Comparison of ENCODE assay signal across 19 cellular contexts in the genomic region with DNA sequence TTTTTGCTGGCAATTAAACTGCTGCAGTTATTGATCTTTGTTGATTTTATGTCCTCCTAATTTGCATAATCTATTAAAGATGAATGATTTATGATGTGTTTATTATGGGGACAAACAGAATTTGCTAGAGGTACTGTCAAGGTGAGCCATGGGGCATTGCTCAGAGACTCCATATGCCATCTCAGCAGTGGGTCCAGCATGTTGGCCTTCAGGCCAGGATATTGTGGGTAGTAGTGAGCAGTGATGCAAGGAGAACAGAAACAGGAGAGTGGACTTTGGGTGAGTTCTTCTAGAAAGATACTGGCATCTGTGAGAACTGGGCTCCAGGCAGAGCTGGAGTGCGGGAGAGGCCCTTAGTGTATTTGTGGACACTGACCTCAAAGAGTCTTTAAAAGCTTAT.
DNase-seq lines count a peak whose midpoint lies in the region; ATAC-seq, FAIRE-seq and TF ChIP-seq lines count a peak whose summit lies in the region.
"Had no signal": no experiment of that assay in that cellular context is flagged by ENCODE, and none has a peak within 500 bp of the region (broad histone marks: within the 10 kb centered on the region; RNA-seq: fewer than 3 reads in every experiment).

No MANE protein-coding gene starts in this region.

- DNase-seq in G401 (ENCODE audit: low spot score) (peak; percentile 76), Panc1 (ENCODE audit: low read depth, low spot score) (no peak), H1 (ENCODE audit: low read depth in 1 of 2, low spot score in 2 of 2) (no peak), posterior vena cava (ENCODE audit: low spot score) (peak; percentile 5), COLO829 (ENCODE audit: low spot score) (no peak), NCI-H345 (lab: John Stamatoyannopoulos, UW) (no peak)
- DNase-seq: 8988T; CD8-positive, alpha-beta T cell; COR-L47; DMS 273 treated with DMSO at 0.1 percent for 48 hours; DMS53; DND-41; EL; GOT3 had no signal

- no peak overlapping the region for H4K8ac ChIP-seq in H1 (ENCODE audit: extremely low read depth, insufficient read depth, low read length)

- H3K27me3 ChIP-seq in Panc1 (ENCODE audit: control insufficient read depth, insufficient read depth, low read length) (no peaks in the 10 kb centered on the region), H1 (replicated peaks in 1 of 4; ENCODE audit: control insufficient read depth in 3 of 4, extremely low read depth in 1 of 4, insufficient read depth in 3 of 4, low read length in 3 of 4) (peaks cover 0 to 2% (median 0%) of the 10 kb centered on the region in 4 experiments; a peak in 1 of 7 replicates)

- CTCF ChIA-PET in Panc1 (lab: Charles Lee): interaction anchor here (1.1 kb wide), 1 partner anchor 61 kb away, joined by 4 read pairs; no protein-coding TSS in a partner anchor
- CTCF ChIA-PET in H1 (lab: Charles Lee; ENCODE audit: partially characterized antibody): interaction anchor here (1.0 to 9.1 kb wide), 11 partner anchors 8 to 249 kb away, joined by 3 to 98 read pairs (median 6); no protein-coding TSS in a partner anchor

- in situ Hi-C loops in G401 (cut with HindIII; ENCODE audit: low sequenced_read_pairs): no loop called here
- in situ Hi-C loops in Panc1 (cut with HindIII; ENCODE audit: low pct_unique_long_range_greater_than_20kb, low sequenced_read_pairs): no loop called here

- intact Hi-C loops in Panc1 (cut with micrococcal nuclease; ENCODE audit: unreplicated experiment): no loop called here
- intact Hi-C loops in posterior vena cava (cut with DNase I): no loop called here

- no peak for TF ChIP-seq POLR2A in H1 (IDR thresholded peaks at IDR 0.05; ENCODE audit: control extremely low read depth in 1 of 2, low read depth in 2 of 2, low read length in 2 of 2)

- POLR2A ChIA-PET in Panc1 (lab: Charles Lee) (interaction anchor here (0.5 kb wide), 1 partner anchor 240 kb away, joined by 10 read pairs; no protein-coding TSS in a partner anchor), H1 (lab: Charles Lee; ENCODE audit: partially characterized antibody) (interaction anchor here (1.2 to 1.6 kb wide), 2 partner anchors 25 to 265 kb away, joined by 3 to 5 read pairs; no protein-coding TSS in a partner anchor)

- no peak overlapping the region for H2BK12ac ChIP-seq in H1 (ENCODE audit: low read depth, low read length)

- H3K79me2 ChIP-seq in H1 (ENCODE audit: control insufficient read depth in 1 of 2, insufficient read depth in 2 of 2, low read length in 2 of 2): no peaks in the 10 kb centered on the region

- no peak overlapping the region for H3K23ac ChIP-seq in H1 (ENCODE audit: insufficient read length)

- H2BK15ac ChIP-seq in H1 (ENCODE audit: low read length): no peak overlapping the region

- BruUV-seq in Panc1 (replicated peaks; lab: Mats Ljungman, UMichigan): TSS peak; percentile 60

- no peak overlapping the region for H4K5ac ChIP-seq in H1 (ENCODE audit: insufficient read length, low read depth, low read length)

- H2BK5ac ChIP-seq in H1 (ENCODE audit: low read depth, low read length): no peak overlapping the region

- no peak for TF ChIP-seq RAD21 in H1 (IDR thresholded peaks at IDR 0.05 in 1 of 2, conservative IDR thresholded peaks at IDR 0.05 in 1 of 2; ENCODE audit: low read depth in 2 of 2, low read length in 2 of 2)

- H3K36me3 ChIP-seq in Panc1 (ENCODE audit: control insufficient read depth, insufficient read depth, low read length): no peaks in the 10 kb centered on the region
- H3K36me3 ChIP-seq in H1 (ENCODE audit: control insufficient read depth in 2 of 4, insufficient read depth in 4 of 4, low read length in 3 of 4): no peaks in the 10 kb centered on the region
- H3K36me3 ChIP-seq: BLaER1 treated with 17β-estradiol and CSF1 and Interleukin-3, amounts not matched to agents 10 nM and 100 nM; HAP-1 had no signal

- 95% methylated on average over 1 of the region's 1 CpG; no CpG with 5 or more reads in 1 of the 2 experiments for WGBS in H1 (ENCODE audit: extremely low coverage in 1 of 2, insufficient coverage in 1 of 2, insufficient read length in 1 of 2, insufficient replicate concordance in 2 of 2, low coverage in 1 of 2, low lambda C conversion rate in 2 of 2, missing lambda C conversion rate in 1 of 2), 2 experiments

- TF ChIP-seq EP300 in H1 (IDR thresholded peaks at IDR 0.05; ENCODE audit: borderline replicate concordance in 1 of 2, low read depth in 2 of 2, low read length in 2 of 2): no peak

- H3K14ac ChIP-seq in H1 (ENCODE audit: insufficient read length): no peak overlapping the region

- no peak for FAIRE-seq in H1 (lab: Jason Lieb, UNC)
- FAIRE-seq: G401.6, GM12891 had no signal

- no peak overlapping the region for H3K9ac ChIP-seq in H1 (replicated peaks in 1 of 4; ENCODE audit: extremely low read depth in 1 of 4, low read depth in 3 of 4, low read length in 3 of 4)
- H3K9ac ChIP-seq: BLaER1 treated with 17β-estradiol and CSF1 and Interleukin-3, amounts not matched to agents 10 nM and 100 nM had no signal

- H2BK120ac ChIP-seq in H1 (replicated peaks; ENCODE audit: low read depth, low read length): no peak overlapping the region

- H3K18ac ChIP-seq in H1 (ENCODE audit: extremely low read depth, low read length): no peak overlapping the region

- H3K23me2 ChIP-seq in H1 (ENCODE audit: low read depth, low read length): no peaks in the 10 kb centered on the region

- no peak overlapping the region for H2BK20ac ChIP-seq in H1 (ENCODE audit: low read length)

- H4K91ac ChIP-seq in H1 (replicated peaks; ENCODE audit: insufficient read length, low read length): no peak overlapping the region

- H3K27ac ChIP-seq in Panc1 (ENCODE audit: low read length) (no peak overlapping the region), H1 (ENCODE audit: low read depth, low read length) (no peak overlapping the region)
- H3K27ac ChIP-seq: BLaER1 treated with 17β-estradiol and CSF1 and Interleukin-3, amounts not matched to agents 10 nM and 100 nM had no signal

- H4K20me1 ChIP-seq in H1 (replicated peaks in 1 of 2; ENCODE audit: control insufficient read depth in 1 of 2, insufficient read depth in 2 of 2, low read length in 2 of 2): no peaks in the 10 kb centered on the region

- H3K4me1 ChIP-seq in Panc1 (ENCODE audit: control insufficient read depth, insufficient read depth, low read length) (no peaks in the 10 kb centered on the region), H1 (replicated peaks in 1 of 4; ENCODE audit: control insufficient read depth in 3 of 4, insufficient read depth in 4 of 4, low read length in 3 of 4) (peaks cover 0 to 2% (median 1%) of the 10 kb centered on the region in 4 experiments; a peak in 2 of 7 replicates)
- H3K4me1 ChIP-seq: BLaER1 treated with 17β-estradiol and CSF1 and Interleukin-3, amounts not matched to agents 10 nM and 100 nM; HAP-1 had no signal

- H2AK5ac ChIP-seq in H1 (ENCODE audit: low read depth, low read length): no peak overlapping the region

- no peak overlapping the region for H3K56ac ChIP-seq in H1 (replicated peaks; ENCODE audit: insufficient read length, low read depth, low read length)

- TF ChIP-seq CTCF in Panc1 (IDR thresholded peaks at IDR 0.05) (no peak), H1 (IDR thresholded peaks at IDR 0.05; ENCODE audit: control extremely low read depth in 1 of 3, insufficient read depth in 1 of 3, low read depth in 1 of 3, low read length in 3 of 3) (no peak)

- no peak overlapping the region for H2AFZ ChIP-seq in H1 (ENCODE audit: low read length)

- H3K4me2 ChIP-seq in H1 (ENCODE audit: insufficient read depth in 1 of 2, low read depth in 2 of 2, low read length in 2 of 2): no peak overlapping the region
- H3K4me2 ChIP-seq: BLaER1 treated with 17β-estradiol and CSF1 and Interleukin-3, amounts not matched to agents 10 nM and 100 nM had no signal

- ATAC-seq in Panc1: no peak
- ATAC-seq in GM18868 (IDR thresholded peaks at IDR 0.05; ENCODE audit: unreplicated experiment): no peak
- ATAC-seq: CD8-positive, alpha-beta T cell had no signal

- H3K4ac ChIP-seq in H1 (replicated peaks; ENCODE audit: insufficient read length, low read depth, low read length): no peak overlapping the region

- H3K79me1 ChIP-seq in H1 (ENCODE audit: low read depth, low read length): no peaks in the 10 kb centered on the region

- H3K9me3 ChIP-seq in Panc1 (ENCODE audit: control insufficient read depth, insufficient read depth, low read depth, low read length): no peaks in the 10 kb centered on the region
- H3K9me3 ChIP-seq in H1 (ENCODE audit: insufficient read depth in 2 of 2, low read depth in 1 of 2, low read length in 1 of 2): no peaks in the 10 kb centered on the region
- H3K9me3 ChIP-seq: BLaER1 treated with 17β-estradiol and CSF1 and Interleukin-3, amounts not matched to agents 10 nM and 100 nM; HAP-1 had no signal

- no peak overlapping the region for H3K4me3 ChIP-seq in Panc1 (ENCODE audit: low read depth in 2 of 2, low read length in 2 of 2)
- no peak overlapping the region for H3K4me3 ChIP-seq in H1 (ENCODE audit: extremely low read depth in 1 of 4, insufficient read depth in 2 of 4, low read depth in 3 of 4, low read length in 4 of 4)
- H3K4me3 ChIP-seq: BLaER1 treated with 17β-estradiol and CSF1 and Interleukin-3, amounts not matched to agents 10 nM and 100 nM; HAP-1 had no signal

TF ChIP-seq in H1, 55 proteins besides CTCF, POLR2A, EP300 and RAD21 (continues in another document):
- TF ChIP-seq BRCA1 (IDR thresholded peaks at IDR 0.05; ENCODE audit: low read depth, low read length) (no peak), EZH2 (IDR thresholded peaks at IDR 0.05; ENCODE audit: low read depth, low read length, severe bottlenecking) (peak; percentile 14), TAF1 (IDR thresholded peaks at IDR 0.05; ENCODE audit: low read depth, low read length) (no peak), SIX5 (IDR thresholded peaks at IDR 0.05; ENCODE audit: low read depth, low read length) (no peak), HDAC6 (IDR thresholded peaks at IDR 0.05; ENCODE audit: low read depth, low read length) (no peak)

Comparison
In these comparisons a context has a peak if more than half of its experiments do, and no peak if none do; other contexts are left out.
1. DNase-seq: peak in G401 (single experiment) and posterior vena cava (single experiment); none in Panc1 (single experiment), H1 (0 of 2), COLO829 (single experiment) and NCI-H345 (single experiment).